ENCODE assay signal across 16 cellular contexts in the genomic region with DNA sequence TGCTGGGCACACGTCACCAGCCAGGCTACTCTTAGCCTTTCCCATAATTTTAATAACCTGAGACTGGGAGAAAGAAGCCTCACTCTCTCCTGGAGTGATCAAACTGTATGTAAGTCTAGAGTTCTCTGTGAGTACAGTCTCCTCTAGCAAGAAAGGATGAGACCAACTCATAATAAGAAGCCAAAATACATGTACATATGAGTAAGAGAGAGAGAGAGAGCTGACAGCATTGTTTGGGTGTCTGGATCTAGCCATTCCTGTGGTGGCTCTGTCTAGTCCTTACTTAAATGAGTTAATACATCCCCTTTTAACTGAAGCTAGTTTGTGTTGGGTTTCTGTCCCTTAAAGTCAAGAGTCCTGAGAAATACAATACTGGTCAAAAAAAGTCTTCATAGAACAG.
DNase-seq lines count a peak whose midpoint lies in the region; TF ChIP-seq lines count a peak whose summit lies in the region.
"Had no signal": no experiment of that assay in that cellular context is flagged by ENCODE, and none has a peak within 500 bp of the region (broad histone marks: within the 10 kb centered on the region; RNA-seq: fewer than 3 reads in every experiment).

No MANE protein-coding gene starts in this region.

- peaks cover 31% of the 10 kb centered on the region for H3K4me1 ChIP-seq in iPS-20b (ENCODE audit: insufficient read depth, low read length)
- H3K4me1 ChIP-seq in HAP-1: no peaks in the 10 kb centered on the region
- H3K4me1 ChIP-seq: upper lobe of right lung had no signal

- peak; percentile 17 for DNase-seq in AG08395 (ENCODE audit: low spot score)
- DNase-seq in EH (ENCODE audit: low read depth): peak; percentile 76
- DNase-seq in astrocyte of the cerebellum (ENCODE audit: low read depth): peak; percentile 39
- no peak for DNase-seq in stimulated activated naive CD4-positive, alpha-beta T cell treated with Interleukin-2 at 50 U/mL for 16 hours (lab: John Stamatoyannopoulos, UW)
- DNase-seq in OCI-M2 (lab: John Stamatoyannopoulos, UW; ENCODE audit: unreplicated experiment): no peak
- DNase-seq in HAP-1 (ENCODE audit: low spot score in 2 of 2): no peak
- DNase-seq: activated naive CD4-positive, alpha-beta T cell treated with Interleukin-2 at 50 U/mL for 16 hours; anterior cingulate cortex; DMS79 treated with DMSO at 0.1 percent for 48 hours; left ventricle myocardium superior; NCI-H1417 treated with DMSO at 0.1 percent for 48 hours; NCI-H524 treated with DMSO at 0.1 percent for 48 hours; stimulated activated CD4-positive, alpha-beta T cell treated with anti-CD3 and anti-CD28 coated beads, Interleukin-4, amount 100 ng/mL, for 1 hour; upper lobe of right lung had no signal

- TF ChIP-seq CTCF in astrocyte of the cerebellum (IDR thresholded peaks at IDR 0.05; ENCODE audit: low read depth, low read length, missing control alignments): no peak

- H3K4me3 ChIP-seq in astrocyte of the cerebellum (ENCODE audit: low read depth, low read length): no peak overlapping the region
- H3K4me3 ChIP-seq in iPS-20b (ENCODE audit: low read length): no peak overlapping the region
- H3K4me3 ChIP-seq in HAP-1: no peak overlapping the region
- H3K4me3 ChIP-seq: upper lobe of right lung had no signal

- H3K36me3 ChIP-seq in iPS-20b (ENCODE audit: insufficient read depth, low read depth, low read length) (no peaks in the 10 kb centered on the region), HAP-1 (replicated peaks) (no peaks in the 10 kb centered on the region)
- H3K36me3 ChIP-seq: upper lobe of right lung had no signal

- H3K9ac ChIP-seq in iPS-20b (ENCODE audit: low read depth, low read length): peak overlapping the region; percentile 4; the same call in 1 of the 2 replicates

- in situ Hi-C loops in astrocyte of the cerebellum (cut with HindIII; ENCODE audit: low sequenced_read_pairs): no loop called here
- in situ Hi-C loops in HAP-1 (cut with MboI; ENCODE audit: low sequenced_read_pairs): no loop called here

- H3K27me3 ChIP-seq in iPS-20b (ENCODE audit: insufficient read depth, low read length) (0 out of 2 replicates have a peak, but pooled peaks cover 10% of the 10 kb centered on the region), HAP-1 (ENCODE audit: low read depth) (no peaks in the 10 kb centered on the region)
- H3K27me3 ChIP-seq: upper lobe of right lung had no signal

- no peak overlapping the region for H3K27ac ChIP-seq in iPS-20b (ENCODE audit: low read length)
- H3K27ac ChIP-seq: RWPE1, upper lobe of right lung had no signal

- H3K9me3 ChIP-seq in iPS-20b (ENCODE audit: insufficient read depth, low read depth, low read length): no peaks in the 10 kb centered on the region
- H3K9me3 ChIP-seq in HAP-1: no peaks in the 10 kb centered on the region
- H3K9me3 ChIP-seq: upper lobe of right lung had no signal

Comparison
In these comparisons a context has a peak if more than half of its experiments do, and no peak if none do; other contexts are left out.
1. DNase-seq: peak in AG08395 (single experiment), EH (single experiment) and astrocyte of the cerebellum (single experiment); none in stimulated activated naive CD4-positive, alpha-beta T cell treated with Interleukin-2 at 50 U/mL for 16 hours (single experiment), OCI-M2 (single experiment) and HAP-1 (0 of 2).